Comparison of ENCODE assay signal across 15 cellular contexts in the genomic region with DNA sequence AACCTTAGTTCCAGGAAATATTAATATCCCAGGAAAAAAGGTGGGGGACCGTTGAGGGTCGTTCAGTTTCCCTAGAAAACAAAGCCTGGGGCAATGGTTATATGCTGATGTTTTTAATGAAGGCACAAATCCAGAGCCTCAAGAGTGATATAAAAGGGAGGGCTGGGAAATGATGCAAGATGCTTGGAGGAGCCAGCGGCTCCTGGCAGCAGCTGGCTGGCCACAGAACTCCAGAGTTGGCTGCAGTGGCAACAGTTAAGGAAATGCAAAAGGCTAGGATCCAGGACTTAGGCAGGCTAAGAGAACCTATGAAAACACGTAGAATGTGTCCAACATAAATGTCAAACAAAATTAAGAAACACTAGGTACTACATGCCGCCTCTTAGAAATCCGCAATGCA. TPM values are rescaled to one million over a fixed set of nuclear protein-coding genes. Genes with fewer than 3 reads are reported as not detected.
DNase-seq lines count a peak whose midpoint lies in the region; ATAC-seq and TF ChIP-seq lines count a peak whose summit lies in the region.
"Had no signal": no experiment of that assay in that cellular context is flagged by ENCODE, and none has a peak within 500 bp of the region (broad histone marks: within the 10 kb centered on the region; RNA-seq: fewer than 3 reads in every experiment).

No MANE protein-coding gene starts in this region.

- no peaks in the 10 kb centered on the region for H3K27me3 ChIP-seq in left ventricle myocardium inferior (ENCODE audit: low read depth)
- H3K27me3 ChIP-seq in skeletal muscle satellite cell (ENCODE audit: control insufficient read depth, insufficient read depth, low read length) = peaks cover 9% of the 10 kb centered on the region
- H3K27me3 ChIP-seq: BLaER1 treated with 17β-estradiol and CSF1 and Interleukin-3, amounts not matched to agents 10 nM and 100 nM; neural progenitor cell had no signal

- H3K4me1 Mint-ChIP-seq in activated CD8-positive, alpha-beta memory T cell treated with anti-CD3 and anti-CD28 coated beads, Interleukin-2, amount 10 ng/mL, durations not matched to agents 7 days and 5 days = peaks cover 27% of the 10 kb centered on the region
- H3K4me1 Mint-ChIP-seq: neural progenitor cell had no signal

- no peak overlapping the region for H3K27ac Mint-ChIP-seq in activated CD8-positive, alpha-beta memory T cell treated with anti-CD3 and anti-CD28 coated beads, Interleukin-2, amount 10 ng/mL, durations not matched to agents 7 days and 5 days
- H3K27ac Mint-ChIP-seq: neural progenitor cell had no signal

- no peak overlapping the region for H3K4me3 Mint-ChIP-seq in activated CD8-positive, alpha-beta memory T cell treated with anti-CD3 and anti-CD28 coated beads, Interleukin-2, amount 10 ng/mL, durations not matched to agents 7 days and 5 days
- H3K4me3 Mint-ChIP-seq: neural progenitor cell had no signal

- peaks cover 5% of the 10 kb centered on the region for H3K27me3 Mint-ChIP-seq in activated CD8-positive, alpha-beta memory T cell treated with anti-CD3 and anti-CD28 coated beads, Interleukin-2, amount 10 ng/mL, durations not matched to agents 7 days and 5 days

- in situ Hi-C loops in astrocyte of the spinal cord (cut with HindIII; ENCODE audit: low sequenced_read_pairs) = no loop called here

- H3K36me3 Mint-ChIP-seq in activated CD8-positive, alpha-beta memory T cell treated with anti-CD3 and anti-CD28 coated beads, Interleukin-2, amount 10 ng/mL, durations not matched to agents 7 days and 5 days = no peaks in the 10 kb centered on the region
- H3K36me3 Mint-ChIP-seq: neural progenitor cell had no signal

- no peak for ATAC-seq in activated CD8-positive, alpha-beta memory T cell treated with anti-CD3 and anti-CD28 coated beads, Interleukin-2, amount 10 ng/mL, durations not matched to agents 7 days and 5 days
- ATAC-seq in HG02981 (IDR thresholded peaks at IDR 0.05; ENCODE audit: unreplicated experiment) = no peak
- ATAC-seq in GM21528 (IDR thresholded peaks at IDR 0.05; ENCODE audit: low FRiP score, unreplicated experiment) = no peak

- no peak overlapping the region for H3K9ac ChIP-seq in skeletal muscle satellite cell (ENCODE audit: low read depth, low read length)
- H3K9ac ChIP-seq: BLaER1 treated with 17β-estradiol and CSF1 and Interleukin-3, amounts not matched to agents 10 nM and 100 nM; neural progenitor cell had no signal

- H3K36me3 ChIP-seq in left ventricle myocardium inferior = no peaks in the 10 kb centered on the region
- H3K36me3 ChIP-seq in skeletal muscle satellite cell (ENCODE audit: insufficient read depth, low read length) = no peaks in the 10 kb centered on the region
- H3K36me3 ChIP-seq: BLaER1 treated with 17β-estradiol and CSF1 and Interleukin-3, amounts not matched to agents 10 nM and 100 nM; neural progenitor cell had no signal

- H3K9me3 ChIP-seq in left ventricle myocardium inferior (replicated peaks) (no peaks in the 10 kb centered on the region), skeletal muscle satellite cell (replicated peaks; ENCODE audit: low read length) (no peaks in the 10 kb centered on the region)

- no peak for TF ChIP-seq CTCF in astrocyte of the spinal cord (IDR thresholded peaks at IDR 0.05; ENCODE audit: low read depth, low read length)
- TF ChIP-seq CTCF in left ventricle myocardium inferior (IDR thresholded peaks at IDR 0.05; ENCODE audit: borderline replicate concordance) = no peak

- CTCF ChIA-PET in activated CD8-positive, alpha-beta memory T cell treated with anti-CD3 and anti-CD28 coated beads, Interleukin-2, amount 10 ng/mL, durations not matched to agents 7 days and 5 days (lab: Charles Lee) = no interaction called here

- H3K4me2 ChIP-seq in skeletal muscle satellite cell (ENCODE audit: low read length) = peak overlapping the region; percentile 5
- H3K4me2 ChIP-seq: neural progenitor cell had no signal

- intact Hi-C loops in left ventricle myocardium inferior (cut with micrococcal nuclease) = no loop called here

- H3K4me3 ChIP-seq in astrocyte of the spinal cord (ENCODE audit: low read depth, low read length) (no peak overlapping the region), left ventricle myocardium inferior (no peak overlapping the region), skeletal muscle satellite cell (ENCODE audit: low read length) (no peak overlapping the region)
- H3K4me3 ChIP-seq: BLaER1 treated with 17β-estradiol and CSF1 and Interleukin-3, amounts not matched to agents 10 nM and 100 nM; neural progenitor cell had no signal

- peak overlapping the region; percentile 70 for H3K27ac ChIP-seq in left ventricle myocardium inferior (replicated peaks)
- H3K27ac ChIP-seq: BLaER1 treated with 17β-estradiol and CSF1 and Interleukin-3, amounts not matched to agents 10 nM and 100 nM; neural progenitor cell had no signal

- H3K9me3 Mint-ChIP-seq in activated CD8-positive, alpha-beta memory T cell treated with anti-CD3 and anti-CD28 coated beads, Interleukin-2, amount 10 ng/mL, durations not matched to agents 7 days and 5 days (ENCODE audit: low read depth) = no peaks in the 10 kb centered on the region
- H3K9me3 Mint-ChIP-seq: neural progenitor cell had no signal

- DNase-seq in Ammon's horn (ENCODE audit: low spot score) (peak; percentile 40), astrocyte of the spinal cord (ENCODE audit: low read depth, low spot score) (peak; percentile 61), left ventricle myocardium inferior (peak; percentile 57), iPS-NIHi7 (ENCODE audit: extremely low spot score) (no peak)
- no peak for DNase-seq in activated CD8-positive, alpha-beta memory T cell treated with anti-CD3 and anti-CD28 coated beads, Interleukin-2, amount 10 ng/mL, durations not matched to agents 7 days and 5 days
- DNase-seq: activated naive CD4-positive, alpha-beta T cell treated with anti-CD3 and anti-CD28 coated beads, Interleukin-2, amount 50 U/mL, for 16 hours; NCI-H1092; NCI-H526; SHP77 treated with DMSO at 0.1 percent for 48 hours had no signal

- H3K4me1 ChIP-seq in left ventricle myocardium inferior (peaks cover 28% of the 10 kb centered on the region), skeletal muscle satellite cell (ENCODE audit: control insufficient read depth, insufficient read depth, low read length) (peaks cover 10% of the 10 kb centered on the region)
- H3K4me1 ChIP-seq: neural progenitor cell had no signal

RNA-seq across cellular contexts. Expression of gene B4GALT1, which starts 31.0 kb away (rescaled TPM):
- total RNA-seq in left ventricle myocardium inferior = 37.1 TPM
- total RNA-seq in skeletal muscle satellite cell (2012; rRNA removed) = 21.8 and 29.7 TPM in 2 replicates
- 10 to 100 TPM; 33.8 to 35.2 TPM for total RNA-seq in activated CD8-positive, alpha-beta memory T cell treated with anti-CD3 and anti-CD28 coated beads, Interleukin-2, amount 10 ng/mL, durations not matched to agents 7 days and 5 days

RNA-seq across cellular contexts. Expression of gene SPINK4, which starts 41.8 kb away (rescaled TPM):
- not detected for total RNA-seq in left ventricle myocardium inferior
- total RNA-seq in skeletal muscle satellite cell (2012; rRNA removed) = not detected in 2 replicates
- not detected for total RNA-seq in activated CD8-positive, alpha-beta memory T cell treated with anti-CD3 and anti-CD28 coated beads, Interleukin-2, amount 10 ng/mL, durations not matched to agents 7 days and 5 days
- total RNA-seq: activated CD8-positive, alpha-beta memory T cell treated with anti-CD3 and anti-CD28 coated beads for 36 hours had no signal

Comparison
In these comparisons a context has a peak if more than half of its experiments do, and no peak if none do; other contexts are left out.
1. DNase-seq: peak in Ammon's horn (single experiment), astrocyte of the spinal cord (single experiment) and left ventricle myocardium inferior (single experiment); none in activated CD8-positive, alpha-beta memory T cell treated with anti-CD3 and anti-CD28 coated beads, Interleukin-2, amount 10 ng/mL, durations not matched to agents 7 days and 5 days (single experiment) and iPS-NIHi7 (single experiment).